ENCODE assay signal across 9 cellular contexts in the genomic region with DNA sequence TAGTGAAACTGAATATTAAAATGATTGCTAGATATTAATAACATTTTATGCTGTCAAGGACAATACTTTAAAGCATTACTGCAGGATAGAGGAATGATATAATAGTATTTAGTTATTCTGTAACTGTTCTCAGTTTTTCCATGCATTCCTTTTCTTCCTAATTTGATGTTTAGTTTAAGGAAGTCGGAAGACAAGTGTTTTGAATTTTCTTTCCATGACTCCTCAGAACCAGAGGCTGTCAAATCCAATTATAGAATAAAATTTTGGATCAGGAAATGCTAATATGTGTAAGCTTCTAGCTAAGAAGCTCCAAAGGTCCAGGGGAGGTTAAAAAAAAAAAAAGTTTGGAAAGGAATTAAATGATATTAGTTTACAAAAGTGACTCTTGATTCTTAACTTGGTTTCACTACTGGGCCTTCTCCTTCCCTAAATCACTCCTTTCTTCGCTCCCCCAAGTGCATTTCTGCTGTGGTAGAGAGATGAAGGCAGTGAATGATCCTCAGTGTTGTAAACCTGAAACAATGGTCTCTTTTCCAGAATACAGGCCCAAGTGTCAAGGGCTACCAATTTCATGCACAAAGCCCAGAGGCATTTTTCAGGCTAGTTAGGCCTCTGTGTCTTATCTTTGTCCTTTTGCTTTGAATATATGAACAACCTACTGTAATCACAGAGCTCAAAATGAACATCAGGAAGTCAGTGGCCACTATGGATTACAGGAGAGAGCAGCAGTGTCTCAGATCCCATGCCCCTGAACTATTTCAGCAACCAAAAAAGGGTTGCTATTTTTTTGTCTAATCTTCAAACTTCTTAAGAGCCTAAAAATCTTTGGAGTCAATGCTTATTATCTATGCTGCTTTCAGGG. TPM values are rescaled to one million over a fixed set of nuclear protein-coding genes. Genes with fewer than 3 reads are reported as not detected.
DNase-seq lines count a peak whose midpoint lies in the region; TF ChIP-seq lines count a peak whose summit lies in the region.
"Had no signal": no experiment of that assay in that cellular context is flagged by ENCODE, and none has a peak within 500 bp of the region (broad histone marks: within the 10 kb centered on the region; RNA-seq: fewer than 3 reads in every experiment).

No MANE protein-coding gene starts in this region.

- H3K27ac Mint-ChIP-seq in T-helper 2 cell treated with Interferon-gamma antibody and Interleukin-4, amounts not matched to agents 5 μg/mL and 100 μg/mL, for 36 hours = peak overlapping the region; percentile 31
- peak overlapping the region; percentile 17 for H3K27ac Mint-ChIP-seq in activated T-helper 2 cell treated with anti-CD3 and anti-CD28 coated beads, Interferon-gamma antibody, Interleukin-2, Interleukin-4, amounts not matched to agents 10 μg/mL and 5 μg/mL and 100 μg/mL, durations not matched to agents 14 hours and 24 hours and 36 hours
- peak overlapping the region; percentile 43 to 96 (median 72) for H3K27ac Mint-ChIP-seq in immature natural killer cell

- CTCF ChIA-PET in GM10248 (lab: Yijun Ruan, JAX) = interaction anchor here (0.7 to 1.3 kb wide), 4 partner anchors 11 to 78 kb away, joined by 3 to 4 read pairs (median 3); no protein-coding TSS in a partner anchor

- TF ChIP-seq EP300 in stomach (IDR thresholded peaks at IDR 0.05) = no peak

- peaks cover 31% of the 10 kb centered on the region for H3K36me3 Mint-ChIP-seq in T-helper 2 cell treated with Interferon-gamma antibody and Interleukin-4, amounts not matched to agents 5 μg/mL and 100 μg/mL, for 36 hours (ENCODE audit: low read depth)
- peaks cover 61% of the 10 kb centered on the region for H3K36me3 Mint-ChIP-seq in activated T-helper 2 cell treated with anti-CD3 and anti-CD28 coated beads, Interferon-gamma antibody, Interleukin-2, Interleukin-4, amounts not matched to agents 10 μg/mL and 5 μg/mL and 100 μg/mL, durations not matched to agents 14 hours and 24 hours and 36 hours (ENCODE audit: low read depth)
- H3K36me3 Mint-ChIP-seq in immature natural killer cell = peaks cover 0 to 6% (median 3%) of the 10 kb centered on the region in 3 donors

- intact Hi-C loops in activated T-helper 2 cell treated with anti-CD3 and anti-CD28 coated beads, Interferon-gamma antibody, Interleukin-2, Interleukin-4, amounts not matched to agents 10 μg/mL and 5 μg/mL and 100 μg/mL, durations not matched to agents 14 hours and 24 hours and 36 hours (cut with micrococcal nuclease) = no loop called here
- intact Hi-C loops in stomach (cut with DNase I; ENCODE audit: low total_unique reads) = no loop called here

- H3K9me3 Mint-ChIP-seq in T-helper 2 cell treated with Interferon-gamma antibody and Interleukin-4, amounts not matched to agents 5 μg/mL and 100 μg/mL, for 36 hours = no peaks in the 10 kb centered on the region
- no peaks in the 10 kb centered on the region for H3K9me3 Mint-ChIP-seq in activated T-helper 2 cell treated with anti-CD3 and anti-CD28 coated beads, Interferon-gamma antibody, Interleukin-2, Interleukin-4, amounts not matched to agents 10 μg/mL and 5 μg/mL and 100 μg/mL, durations not matched to agents 14 hours and 24 hours and 36 hours
- no peaks in the 10 kb centered on the region for H3K9me3 Mint-ChIP-seq in immature natural killer cell

- H3K27me3 ChIP-seq in stomach = no peaks in the 10 kb centered on the region

- no peak for TF ChIP-seq CTCF in stomach (IDR thresholded peaks at IDR 0.05)
- TF ChIP-seq CTCF in GM10248 (IDR thresholded peaks at IDR 0.05; ENCODE audit: control extremely low read depth, extremely low read depth, low read depth, missing control alignments) = no peak

- H3K4me1 Mint-ChIP-seq in T-helper 2 cell treated with Interferon-gamma antibody and Interleukin-4, amounts not matched to agents 5 μg/mL and 100 μg/mL, for 36 hours (ENCODE audit: low read depth) = peaks cover 42% of the 10 kb centered on the region
- peaks cover 52% of the 10 kb centered on the region for H3K4me1 Mint-ChIP-seq in activated T-helper 2 cell treated with anti-CD3 and anti-CD28 coated beads, Interferon-gamma antibody, Interleukin-2, Interleukin-4, amounts not matched to agents 10 μg/mL and 5 μg/mL and 100 μg/mL, durations not matched to agents 14 hours and 24 hours and 36 hours (ENCODE audit: low read depth)
- peaks cover 58 to 85% of the 10 kb centered on the region in 2 donors for H3K4me1 Mint-ChIP-seq in immature natural killer cell

- peak overlapping the region in 4 of 5 donors; percentile 34 to 66 (median 58) for H3K27ac ChIP-seq in stomach

- 52 to 78% (median 71%) methylated on average over 2 of the region's 2 CpGs for WGBS in stomach, 5 donors

- H3K4me3 Mint-ChIP-seq in T-helper 2 cell treated with Interferon-gamma antibody and Interleukin-4, amounts not matched to agents 5 μg/mL and 100 μg/mL, for 36 hours = no peak overlapping the region
- no peak overlapping the region for H3K4me3 Mint-ChIP-seq in activated T-helper 2 cell treated with anti-CD3 and anti-CD28 coated beads, Interferon-gamma antibody, Interleukin-2, Interleukin-4, amounts not matched to agents 10 μg/mL and 5 μg/mL and 100 μg/mL, durations not matched to agents 14 hours and 24 hours and 36 hours (ENCODE audit: low read depth)
- no peak overlapping the region for H3K4me3 Mint-ChIP-seq in immature natural killer cell

- H3K36me3 ChIP-seq in stomach = no peaks in the 10 kb centered on the region

- POLR2A ChIA-PET in GM10248 (lab: Yijun Ruan, JAX) = no interaction called here

- no peak for DNase-seq in T-helper 2 cell treated with Interferon-gamma antibody and Interleukin-4, amounts not matched to agents 5 μg/mL and 100 μg/mL, for 36 hours (ENCODE audit: low spot score)
- DNase-seq in T-helper 2 cell (no peak), immature natural killer cell (no peak), stomach (no peak), SW 1271 (lab: John Stamatoyannopoulos, UW) (no peak), NK-92 (lab: John Stamatoyannopoulos, UW; ENCODE audit: unreplicated experiment) (no peak), GM10248 (ENCODE audit: extremely low spot score) (no peak)
- no peak for DNase-seq in activated T-helper 2 cell treated with anti-CD3 and anti-CD28 coated beads, Interferon-gamma antibody, Interleukin-2, Interleukin-4, amounts not matched to agents 10 μg/mL and 5 μg/mL and 100 μg/mL, durations not matched to agents 14 hours and 24 hours and 36 hours (ENCODE audit: low spot score)

- no peaks in the 10 kb centered on the region for H3K27me3 Mint-ChIP-seq in T-helper 2 cell treated with Interferon-gamma antibody and Interleukin-4, amounts not matched to agents 5 μg/mL and 100 μg/mL, for 36 hours (ENCODE audit: low read depth)
- H3K27me3 Mint-ChIP-seq in activated T-helper 2 cell treated with anti-CD3 and anti-CD28 coated beads, Interferon-gamma antibody, Interleukin-2, Interleukin-4, amounts not matched to agents 10 μg/mL and 5 μg/mL and 100 μg/mL, durations not matched to agents 14 hours and 24 hours and 36 hours (ENCODE audit: low read depth) = no peaks in the 10 kb centered on the region
- H3K27me3 Mint-ChIP-seq in immature natural killer cell (ENCODE audit: low read depth in 3 of 3) = peaks cover 1 to 5% (median 2%) of the 10 kb centered on the region in 3 donors

- H3K4me1 ChIP-seq in stomach = peaks cover 21 to 78% (median 59%) of the 10 kb centered on the region in 4 donors

- H3K4me3 ChIP-seq in stomach = no peak overlapping the region
- H3K4me3 ChIP-seq: lung had no signal

- no peaks in the 10 kb centered on the region for H3K9me3 ChIP-seq in stomach

- no peak for TF ChIP-seq POLR2A in stomach (IDR thresholded peaks at IDR 0.05)

RNA-seq across cellular contexts. Expression of gene ADSS2, which starts 6.2 kb away (rescaled TPM):
- total RNA-seq in activated T-helper 2 cell treated with anti-CD3 and anti-CD28 coated beads, Interferon-gamma antibody, Interleukin-2, Interleukin-4, amounts not matched to agents 10 μg/mL and 5 μg/mL and 100 μg/mL, durations not matched to agents 14 hours and 24 hours and 36 hours = 66.1 and 66.3 TPM in 2 replicates
- polyA plus RNA-seq in immature natural killer cell (10 to 100 TPM; 28.8 to 44.7 (median 30.0) TPM), stomach (10 to 100 TPM; 20.1 to 33.0 (median 25.0) TPM)
- total RNA-seq in stomach = 10 to 100 TPM; 37.9 to 99.3 (median 57.2) TPM

RNA-seq across cellular contexts. Expression of gene CATSPERE, which starts 15.5 kb away (rescaled TPM):
- 0.18 and 0.25 TPM in 2 replicates for total RNA-seq in activated T-helper 2 cell treated with anti-CD3 and anti-CD28 coated beads, Interferon-gamma antibody, Interleukin-2, Interleukin-4, amounts not matched to agents 10 μg/mL and 5 μg/mL and 100 μg/mL, durations not matched to agents 14 hours and 24 hours and 36 hours
- polyA plus RNA-seq in immature natural killer cell (under 1 TPM in 2 of 3 donors, not detected in 1; 0.11 to 0.31 TPM), stomach (under 1 TPM in 2 of 3 donors, not detected in 1; 0.31 to 0.38 TPM)
- total RNA-seq in stomach = 1 to 10 TPM in 1 of 5 donors, under 1 TPM in 1, not detected in 3; 0.89 to 4.6 TPM

Comparison
In these comparisons a context has a peak if more than half of its experiments do, and no peak if none do; other contexts are left out.
1. H3K27ac Mint-ChIP-seq: peak in every context shown above with its lines; median percentile 72 in immature natural killer cell; 31 in T-helper 2 cell treated with Interferon-gamma antibody and Interleukin-4, amounts not matched to agents 5 μg/mL and 100 μg/mL, for 36 hours; 17 in activated T-helper 2 cell treated with anti-CD3 and anti-CD28 coated beads, Interferon-gamma antibody, Interleukin-2, Interleukin-4, amounts not matched to agents 10 μg/mL and 5 μg/mL and 100 μg/mL, durations not matched to agents 14 hours and 24 hours and 36 hours.